ENCODE assay signal across 8 cellular contexts in the genomic region with DNA sequence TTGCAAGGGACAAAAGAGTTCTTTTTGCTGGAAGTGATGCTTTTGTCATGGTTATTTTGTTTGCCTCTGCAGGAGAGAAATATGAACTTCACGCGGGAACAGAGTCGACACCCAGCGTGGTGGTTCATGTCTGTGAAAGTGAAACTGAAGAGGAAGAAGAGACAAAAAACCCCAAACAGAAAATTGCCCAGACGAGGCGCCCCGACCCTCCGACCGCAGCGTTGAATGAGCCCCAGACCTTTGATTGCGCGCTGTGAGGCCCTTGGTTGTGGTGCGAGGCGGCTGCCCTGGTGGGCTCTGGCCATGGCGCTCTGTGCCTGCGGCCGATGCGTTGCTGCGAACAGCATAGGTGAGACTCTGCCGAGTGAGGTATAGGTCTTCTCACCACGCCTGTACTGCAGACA. TPM values are rescaled to one million over a fixed set of nuclear protein-coding genes. Genes with fewer than 3 reads are reported as not detected.
DNase-seq lines count a peak whose midpoint lies in the region; ATAC-seq, FAIRE-seq and TF ChIP-seq lines count a peak whose summit lies in the region.

No MANE protein-coding gene starts in this region.

- peaks cover 32% of the 10 kb centered on the region for H3K4me1 ChIP-seq in HAP-1
- H3K4me1 ChIP-seq in H1 (replicated peaks in 1 of 4; ENCODE audit: control insufficient read depth in 3 of 4, insufficient read depth in 4 of 4, low read length in 3 of 4): peaks cover 0 to 8% (median 1%) of the 10 kb centered on the region in 4 experiments; a peak in 2 of 7 replicates
- no peaks in the 10 kb centered on the region for H3K4me1 ChIP-seq in testis

- H2AK5ac ChIP-seq in H1 (ENCODE audit: low read depth, low read length): no peak overlapping the region

- H3K27me3 Mint-ChIP-seq in activated CD4-positive, alpha-beta T cell treated with anti-CD3 and anti-CD28 coated beads for 36 hours: no peaks in the 10 kb centered on the region

- intact Hi-C loops in activated CD4-positive, alpha-beta T cell treated with anti-CD3 and anti-CD28 coated beads for 36 hours (cut with DNase I, micrococcal nuclease): loop anchor here (1.0 to 5.0 kb wide), 4 partner anchors 32 to 387 kb away; a partner anchor contains a TSS
- intact Hi-C loops in testis (cut with DNase I; ENCODE audit: low total_unique reads): no loop called here

- H3K4me3 ChIP-seq in HAP-1 (no peak overlapping the region; the same call in 1 of the 2 replicates), H1 (ENCODE audit: extremely low read depth in 1 of 4, insufficient read depth in 2 of 4, low read depth in 3 of 4, low read length in 4 of 4) (peak overlapping the region in 1 of 4 experiments; percentile 18; a peak in 1 of 8 replicates), testis (no peak overlapping the region)

- CTCF ChIA-PET in activated CD4-positive, alpha-beta T cell treated with anti-CD3 and anti-CD28 coated beads for 36 hours (lab: Charles Lee): interaction anchor here (0.9 to 3.8 kb wide), 9 partner anchors 8 to 144 kb away, joined by 3 to 15 read pairs (median 7); a partner anchor contains a TSS
- CTCF ChIA-PET in H1 (lab: Charles Lee; ENCODE audit: partially characterized antibody): interaction anchor here (1.2 to 1.5 kb wide), 6 partner anchors 8 to 101 kb away, joined by 3 to 10 read pairs (median 4); no protein-coding TSS in a partner anchor

- POLR2A ChIA-PET in activated CD4-positive, alpha-beta T cell treated with anti-CD3 and anti-CD28 coated beads for 36 hours (lab: Charles Lee): interaction anchor here (0.6 to 1.5 kb wide), 2 partner anchors 23 to 120 kb away, joined by 3 to 4 read pairs; a partner anchor contains a TSS
- POLR2A ChIA-PET in H1 (lab: Charles Lee; ENCODE audit: partially characterized antibody): no interaction called here

- H3K36me3 ChIP-seq in HAP-1 (replicated peaks) (peaks cover 3% of the 10 kb centered on the region), H1 (ENCODE audit: control insufficient read depth in 2 of 4, insufficient read depth in 4 of 4, low read length in 3 of 4) (no peaks in the 10 kb centered on the region), testis (ENCODE audit: low read depth, missing control alignments) (no peaks in the 10 kb centered on the region)

- TF ChIP-seq EP300 in H1 (IDR thresholded peaks at IDR 0.05; ENCODE audit: borderline replicate concordance in 1 of 2, low read depth in 2 of 2, low read length in 2 of 2): no peak

- WGBS in H1 (ENCODE audit: extremely low coverage in 1 of 2, insufficient coverage in 1 of 2, insufficient read length in 1 of 2, insufficient replicate concordance in 2 of 2, low coverage in 1 of 2, low lambda C conversion rate in 2 of 2, missing lambda C conversion rate in 1 of 2), 2 experiments: 74% methylated on average over 21 of the region's 21 CpGs; no CpG with 5 or more reads in 1 of the 2 experiments
- WGBS in testis, 2 donors: 59 to 77% methylated on average over 21 of the region's 21 CpGs

- no peak overlapping the region for H3K27ac ChIP-seq in H1 (ENCODE audit: low read depth, low read length)
- H3K27ac ChIP-seq in testis: no peak overlapping the region

- peak; percentile 65 to 84 for DNase-seq in HAP-1 (ENCODE audit: low spot score in 2 of 2)
- peak; percentile 83 for DNase-seq in activated CD4-positive, alpha-beta T cell treated with anti-CD3 and anti-CD28 coated beads for 36 hours
- DNase-seq in H1 (ENCODE audit: low read depth in 1 of 2, low spot score in 2 of 2): no peak
- peak; percentile 81 for DNase-seq in stimulated activated CD8-positive, alpha-beta memory T cell treated with anti-CD3 and anti-CD28 coated beads, Interleukin-4, amount 100 ng/mL, for 48 hours
- no peak for DNase-seq in DMS114 treated with DMSO at 0.1 percent for 48 hours (lab: John Stamatoyannopoulos, UW; ENCODE audit: unreplicated experiment)
- no peak for DNase-seq in testis
- DNase-seq in COR-L47 (lab: John Stamatoyannopoulos, UW): no peak
- no peak for DNase-seq in Ammon's horn (ENCODE audit: low spot score)

- H2BK20ac ChIP-seq in H1 (ENCODE audit: low read length): peak overlapping the region; percentile 2; the same call in 1 of the 2 replicates

- H2BK120ac ChIP-seq in H1 (replicated peaks; ENCODE audit: low read depth, low read length): no peak overlapping the region

- no peak overlapping the region for H3K14ac ChIP-seq in H1 (ENCODE audit: insufficient read length)

- H3K4me2 ChIP-seq in H1 (ENCODE audit: insufficient read depth in 1 of 2, low read depth in 2 of 2, low read length in 2 of 2): no peak overlapping the region; a peak in 1 of 4 replicates

- H4K8ac ChIP-seq in H1 (ENCODE audit: extremely low read depth, insufficient read depth, low read length): no peak overlapping the region; the same call in 1 of the 2 replicates

- in situ Hi-C loops in HAP-1 (cut with MboI; ENCODE audit: low sequenced_read_pairs): no loop called here

- H2BK12ac ChIP-seq in H1 (ENCODE audit: low read depth, low read length): no peak overlapping the region

- no peak overlapping the region for H4K91ac ChIP-seq in H1 (replicated peaks; ENCODE audit: insufficient read length, low read length)

- no peak overlapping the region for H3K56ac ChIP-seq in H1 (replicated peaks; ENCODE audit: insufficient read length, low read depth, low read length)

- no peak overlapping the region for H2BK15ac ChIP-seq in H1 (ENCODE audit: low read length)

- H3K4ac ChIP-seq in H1 (replicated peaks; ENCODE audit: insufficient read length, low read depth, low read length): no peak overlapping the region

- TF ChIP-seq CTCF in H1 (IDR thresholded peaks at IDR 0.05; ENCODE audit: control extremely low read depth in 1 of 3, insufficient read depth in 1 of 3, low read depth in 1 of 3, low read length in 3 of 3) (no peak), testis (IDR thresholded peaks at IDR 0.05) (no peak)

- peak overlapping the region; percentile 60; the same call in 1 of the 2 replicates for H2BK5ac ChIP-seq in H1 (ENCODE audit: low read depth, low read length)

- H3K27ac Mint-ChIP-seq in activated CD4-positive, alpha-beta T cell treated with anti-CD3 and anti-CD28 coated beads for 36 hours: peak overlapping the region; percentile 99

- H3K79me1 ChIP-seq in H1 (ENCODE audit: low read depth, low read length): no peaks in the 10 kb centered on the region

- H3K18ac ChIP-seq in H1 (ENCODE audit: extremely low read depth, low read length): 0 out of 2 replicates have a peak overlapping the region, but pooled peaks have one; percentile 63

- H3K9me3 ChIP-seq in HAP-1 (no peaks in the 10 kb centered on the region), H1 (ENCODE audit: insufficient read depth in 2 of 2, low read depth in 1 of 2, low read length in 1 of 2) (peaks cover 0 to 5% of the 10 kb centered on the region in 2 experiments; a peak in 1 of 4 replicates), testis (no peaks in the 10 kb centered on the region)

- no peak for TF ChIP-seq RAD21 in H1 (IDR thresholded peaks at IDR 0.05 in 1 of 2, conservative IDR thresholded peaks at IDR 0.05 in 1 of 2; ENCODE audit: low read depth in 2 of 2, low read length in 2 of 2)

- H4K20me1 ChIP-seq in H1 (replicated peaks in 1 of 2; ENCODE audit: control insufficient read depth in 1 of 2, insufficient read depth in 2 of 2, low read length in 2 of 2): no peaks in the 10 kb centered on the region

- peak overlapping the region; percentile 76 for H3K4me3 Mint-ChIP-seq in activated CD4-positive, alpha-beta T cell treated with anti-CD3 and anti-CD28 coated beads for 36 hours

- no peak overlapping the region for H3K23ac ChIP-seq in H1 (ENCODE audit: insufficient read length)

- no peaks in the 10 kb centered on the region for H3K23me2 ChIP-seq in H1 (ENCODE audit: low read depth, low read length)

- H3K9me3 Mint-ChIP-seq in activated CD4-positive, alpha-beta T cell treated with anti-CD3 and anti-CD28 coated beads for 36 hours (ENCODE audit: low read depth): peaks cover 4% of the 10 kb centered on the region

- ATAC-seq in activated CD4-positive, alpha-beta T cell treated with anti-CD3 and anti-CD28 coated beads for 36 hours: peak; percentile 64

- no peaks in the 10 kb centered on the region for H3K27me3 ChIP-seq in HAP-1 (ENCODE audit: low read depth)
- no peaks in the 10 kb centered on the region for H3K27me3 ChIP-seq in H1 (replicated peaks in 1 of 4; ENCODE audit: control insufficient read depth in 3 of 4, extremely low read depth in 1 of 4, insufficient read depth in 3 of 4, low read length in 3 of 4)
- H3K27me3 ChIP-seq in testis: no peaks in the 10 kb centered on the region

- H3K9ac ChIP-seq in H1 (replicated peaks in 1 of 4; ENCODE audit: extremely low read depth in 1 of 4, low read depth in 3 of 4, low read length in 3 of 4): no peak overlapping the region

- no peaks in the 10 kb centered on the region for H3K79me2 ChIP-seq in H1 (ENCODE audit: control insufficient read depth in 1 of 2, insufficient read depth in 2 of 2, low read length in 2 of 2)

- H3K4me1 Mint-ChIP-seq in activated CD4-positive, alpha-beta T cell treated with anti-CD3 and anti-CD28 coated beads for 36 hours: peaks cover 77% of the 10 kb centered on the region

- FAIRE-seq in H1 (lab: Jason Lieb, UNC): peak; percentile 13

- no peak overlapping the region for H4K5ac ChIP-seq in H1 (ENCODE audit: insufficient read length, low read depth, low read length)

- no peak overlapping the region for H2AFZ ChIP-seq in H1 (ENCODE audit: low read length)

- TF ChIP-seq POLR2A in H1 (IDR thresholded peaks at IDR 0.05; ENCODE audit: control extremely low read depth in 1 of 2, low read depth in 2 of 2, low read length in 2 of 2) (no peak), testis (IDR thresholded peaks at IDR 0.05) (no peak)

- peaks cover 61% of the 10 kb centered on the region for H3K36me3 Mint-ChIP-seq in activated CD4-positive, alpha-beta T cell treated with anti-CD3 and anti-CD28 coated beads for 36 hours (ENCODE audit: low read depth)

RNA-seq across cellular contexts. Expression of a gene that starts 20.9 kb away (rescaled TPM):
- under 1 TPM in 1 of 2 experiments, not detected in 1; 0.05 TPM for total RNA-seq in activated CD4-positive, alpha-beta T cell treated with anti-CD3 and anti-CD28 coated beads for 36 hours
- total RNA-seq in H1 (2021; fragmentation: NEBNext Ultra II Directional; extraction: Animal tissue kit (Norgen Biotek cat#: 25700)): 0.21 and 0.39 TPM in 2 replicates
- polyA plus RNA-seq in H1 (2011; rRNA removed) (0.14 and 0.21 TPM in 2 replicates), testis (ENCODE audit: insufficient read depth, low read depth, low replicate concordance) (0.26 TPM)
- 0.26 TPM for polyA plus RNA-seq in H1 (2011; cell fraction: cytosol; rRNA removed)
- 0.19 TPM for polyA plus RNA-seq in H1 (2011; cell fraction: nucleus; rRNA removed)
- 0.09 to 0.19 TPM (median 0.12 TPM) in 4 replicates for polyA plus RNA-seq in H1 (2012, experiment 1 of 2)
- polyA plus RNA-seq in H1 (2012, experiment 2 of 2): 0.10 TPM
- polyA plus RNA-seq in H1 (2013, experiment 1 of 2): 0.18 TPM
- polyA plus RNA-seq in H1 (2013, experiment 2 of 2): 0.18 TPM
- polyA minus RNA-seq in H1 (2011; rRNA and poly(A)+ RNA removed): 0.46 and 0.66 TPM in 2 replicates
- polyA minus RNA-seq in H1 (2011; cell fraction: cytosol; rRNA and poly(A)+ RNA removed): not detected
- polyA minus RNA-seq in H1 (2011; cell fraction: nucleus; rRNA and poly(A)+ RNA removed): not detected
- 1 to 10 TPM in 1 of 2 donors, under 1 TPM in 1; 0.24 to 1.1 TPM for total RNA-seq in testis

RNA-seq across cellular contexts. Expression of a gene that starts 32.4 kb away (rescaled TPM):
- total RNA-seq in activated CD4-positive, alpha-beta T cell treated with anti-CD3 and anti-CD28 coated beads for 36 hours: 10 to 100 TPM; 62.3 to 67.5 TPM
- total RNA-seq in H1 (2021; fragmentation: NEBNext Ultra II Directional; extraction: Animal tissue kit (Norgen Biotek cat#: 25700)): 15.2 and 16.6 TPM in 2 replicates
- polyA plus RNA-seq in H1 (2011; rRNA removed) (5.6 and 5.9 TPM in 2 replicates), testis (ENCODE audit: insufficient read depth, low read depth, low replicate concordance) (4.2 TPM)
- 7.1 TPM for polyA plus RNA-seq in H1 (2011; cell fraction: cytosol; rRNA removed)
- 6.4 TPM for polyA plus RNA-seq in H1 (2011; cell fraction: nucleus; rRNA removed)
- 5.4 to 12.8 TPM (median 7.1 TPM) in 4 replicates for polyA plus RNA-seq in H1 (2012, experiment 1 of 2)
- 2.1 TPM for polyA plus RNA-seq in H1 (2012, experiment 2 of 2)
- polyA plus RNA-seq in H1 (2013, experiment 1 of 2): 8.2 TPM
- polyA plus RNA-seq in H1 (2013, experiment 2 of 2): 9.0 TPM
- 11.2 and 12.2 TPM in 2 replicates for polyA minus RNA-seq in H1 (2011; rRNA and poly(A)+ RNA removed)
- 7.3 TPM for polyA minus RNA-seq in H1 (2011; cell fraction: cytosol; rRNA and poly(A)+ RNA removed)
- polyA minus RNA-seq in H1 (2011; cell fraction: nucleus; rRNA and poly(A)+ RNA removed): 4.9 TPM
- total RNA-seq in testis: 1 to 10 TPM; 7.9 to 8.0 TPM

Comparison
In these comparisons a context has a peak if more than half of its experiments do, and no peak if none do; other contexts are left out.
1. DNase-seq: peak in HAP-1 (2 of 2), activated CD4-positive, alpha-beta T cell treated with anti-CD3 and anti-CD28 coated beads for 36 hours (single experiment) and stimulated activated CD8-positive, alpha-beta memory T cell treated with anti-CD3 and anti-CD28 coated beads, Interleukin-4, amount 100 ng/mL, for 48 hours (single experiment); none in H1 (0 of 2), DMS114 treated with DMSO at 0.1 percent for 48 hours (single experiment), testis (single experiment), COR-L47 (single experiment) and Ammon's horn (single experiment).